Comparison of ENCODE assay signal across 26 cellular contexts in the genomic region with DNA sequence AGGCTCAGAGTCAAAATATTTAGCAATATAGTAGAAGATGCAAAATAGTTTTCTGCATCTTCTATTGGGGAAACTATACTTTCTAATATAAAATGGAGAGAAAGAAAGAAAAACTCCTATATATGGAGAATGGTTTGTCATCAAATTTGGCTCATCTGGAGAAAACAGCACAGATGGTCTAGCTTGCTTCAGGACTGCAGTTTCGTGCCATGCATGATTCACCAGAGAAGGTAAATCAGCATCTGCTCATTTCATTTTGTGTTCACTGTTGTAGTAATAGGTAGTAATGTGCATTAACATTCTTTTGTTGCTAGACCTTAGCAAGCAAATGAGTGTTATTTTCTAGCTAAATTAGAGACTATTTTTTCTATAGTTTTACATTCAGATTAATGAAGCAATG.
DNase-seq lines count a peak whose midpoint lies in the region; ATAC-seq and TF ChIP-seq lines count a peak whose summit lies in the region.
"Had no signal": no experiment of that assay in that cellular context is flagged by ENCODE, and none has a peak within 500 bp of the region (broad histone marks: within the 10 kb centered on the region; RNA-seq: fewer than 3 reads in every experiment).

No MANE protein-coding gene starts in this region.

- TF ChIP-seq CTCF in HFF-Myc (IDR thresholded peaks at IDR 0.05; ENCODE audit: low read depth, low read length, missing control alignments) = no peak

- H3K9me3 ChIP-seq in endocrine pancreas (ENCODE audit: control insufficient read depth, low read length) = no peaks in the 10 kb centered on the region
- H3K9me3 ChIP-seq: ovary, SJSA1, tibial nerve had no signal

- H3K4me3 ChIP-seq in HFF-Myc (replicated peaks; ENCODE audit: low read depth, low read length) (no peak overlapping the region), endocrine pancreas (ENCODE audit: control insufficient read depth, insufficient read depth, low read length) (peak overlapping the region; percentile 52), skeletal muscle cell (ENCODE audit: low read depth, low read length) (no peak overlapping the region)
- H3K4me3 ChIP-seq: hepatocyte, ovary, SJSA1, tibial nerve had no signal

- H3K36me3 ChIP-seq in endocrine pancreas (ENCODE audit: control insufficient read depth, insufficient read depth, low read length) = no peaks in the 10 kb centered on the region
- H3K36me3 ChIP-seq: ovary, SJSA1, tibial nerve had no signal

- no peaks in the 10 kb centered on the region for H3K27me3 ChIP-seq in endocrine pancreas (ENCODE audit: control insufficient read depth, insufficient read depth, low read length)
- H3K27me3 ChIP-seq: hepatocyte, ovary, SJSA1, tibial nerve had no signal

- DNase-seq in HFF-Myc (ENCODE audit: extremely low read depth, low read depth) (peak; percentile 45), NCI-H226 (peak; percentile 8), skeletal muscle cell (ENCODE audit: low read depth) (peak; percentile 38), NOMO-1 treated with dmso at 0.1 percent for 144 hours (lab: John Stamatoyannopoulos, UW; ENCODE audit: unreplicated experiment) (no peak), hypothalamus (lab: John Stamatoyannopoulos, UW) (no peak)
- DNase-seq: activated CD4-positive, alpha-beta memory T cell treated with anti-CD3 and anti-CD28 coated beads, Interleukin-2, amount 10 ng/mL, durations not matched to agents 7 days and 5 days; activated CD4-positive, CD25-positive, alpha-beta regulatory T cell; activated naive CD4-positive, alpha-beta T cell treated with anti-CD3 and anti-CD28 coated beads for 36 hours; activated T-cell treated with anti-CD3 and anti-CD28 coated beads, Interleukin-2, amount 50 U/mL, for 1 hour; cerebellar nuclear complex; effector memory CD4-positive, alpha-beta T cell; GF-D8; mesendoderm; natural killer cell; NCI-H2029; NCI-H526 treated with DMSO at 0.1 percent for 48 hours; ovary; PC-3; stimulated activated CD4-positive, alpha-beta T cell treated with anti-CD3 and anti-CD28 coated beads, Interleukin-1b, Interleukin-23, amount 100 ng/mL, for 48 hours; stimulated activated naive CD8-positive, alpha-beta T cell treated with anti-CD3 and anti-CD28 coated beads, Interleukin-15, Interleukin-2, amounts not matched to agents 100 U/mL and 50 U/mL, for 24 hours had no signal

- no peak overlapping the region for H3K9ac ChIP-seq in endocrine pancreas (ENCODE audit: control insufficient read depth, insufficient read depth, low read length)

- peaks cover 45% of the 10 kb centered on the region for H3K4me1 ChIP-seq in endocrine pancreas (ENCODE audit: control insufficient read depth, insufficient read depth, low read length)
- H3K4me1 ChIP-seq: SJSA1 had no signal

- ATAC-seq in HG03045 (IDR thresholded peaks at IDR 0.05; ENCODE audit: unreplicated experiment) = no peak
- ATAC-seq: natural killer cell; sciatic nerve; stimulated activated naive CD8-positive, alpha-beta T cell treated with anti-CD3 and anti-CD28 coated beads, Interleukin-15, Interleukin-2, amounts not matched to agents 100 U/mL and 50 U/mL, for 24 hours had no signal

Comparison
In these comparisons a context has a peak if more than half of its experiments do, and no peak if none do; other contexts are left out.
1. DNase-seq: peak in HFF-Myc (single experiment), NCI-H226 (single experiment) and skeletal muscle cell (single experiment); none in NOMO-1 treated with dmso at 0.1 percent for 144 hours (single experiment) and hypothalamus (0 of 51).